Comparison of ENCODE assay signal across 1 cellular context in genomic region chr20:9838035-9838377, GRCh38.
TF ChIP-seq lines count a peak whose summit lies in the region.

No MANE protein-coding gene starts in this region.

TF ChIP-seq in HEK293T, 16 proteins besides CTCF, POLR2A, EP300 and RAD21 (continued from another document):
- no peak for TF ChIP-seq LEF1 (IDR thresholded peaks at IDR 0.05; ENCODE audit: borderline replicate concordance)
